33 cellular contexts compared by ENCODE assay signal in the genomic region with DNA sequence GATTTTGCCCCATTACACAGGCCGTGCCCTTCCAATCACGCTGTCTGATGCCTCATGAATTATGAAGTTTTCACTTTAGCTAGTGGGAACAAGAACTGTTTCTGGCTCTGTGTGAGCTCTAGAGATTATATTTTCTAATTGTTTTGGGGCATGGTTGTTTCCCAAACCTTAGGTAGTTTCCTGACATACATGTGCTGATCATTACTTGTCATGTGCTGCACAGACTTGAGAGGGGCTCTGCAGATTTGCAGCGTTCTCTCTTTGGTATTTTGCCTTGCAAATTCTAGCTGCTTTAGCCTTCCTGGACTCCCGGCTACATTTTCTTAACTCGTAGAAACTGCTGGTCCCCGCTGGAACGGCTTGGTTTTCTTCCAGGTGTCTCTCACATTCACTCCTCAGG.
"Had no signal": no experiment of that assay in that cellular context is flagged by ENCODE, and none has a peak within 500 bp of the region (broad histone marks: within the 10 kb centered on the region; RNA-seq: fewer than 3 reads in every experiment).

No MANE protein-coding gene starts in this region.

- FAIRE-seq: astrocyte, TTC549 had no signal

- H3K27me3 ChIP-seq: adrenal gland, body of pancreas, brain microvascular endothelial cell, breast epithelium had no signal

- H3K36me3 ChIP-seq: adrenal gland, brain microvascular endothelial cell, breast epithelium had no signal

- ATAC-seq: activated CD8-positive, alpha-beta T cell treated with anti-CD3 and anti-CD28 coated beads for 36 hours; activated naive CD4-positive, alpha-beta T cell treated with anti-CD3 and anti-CD28 coated beads, Interleukin-2, amount 50 U/mL, for 72 hours; activated T-cell treated with anti-CD3 and anti-CD28 coated beads, Interleukin-2, amount 50 U/mL, for 4 hours; activated T-cell treated with anti-CD3 and anti-CD28 coated beads, Interleukin-2, amount 50 U/mL, for 72 hours; activated T-helper 17 cell treated with anti-CD3 and anti-CD28 coated beads, Interleukin-2, amount 50 U/mL, for 72 hours; body of pancreas had no signal

- DNase-seq: activated B cell treated with CpG ODN at 0.5 μM for 24 hours; activated CD4-positive, alpha-beta memory T cell treated with anti-CD3 and anti-CD28 coated beads for 36 hours; activated CD4-positive, alpha-beta T cell treated with anti-CD3 and anti-CD28 coated beads for 4 hours; activated CD4-positive, alpha-beta T cell treated with anti-CD3 and anti-CD28 coated beads, Interleukin-2, amount 10 ng/mL, durations not matched to agents 24 days and 14 days; activated CD4-positive, alpha-beta T cell treated with anti-CD3 and anti-CD28 coated beads, Interleukin-2, amount 50 U/mL, for 1 hour; activated CD4-positive, alpha-beta T cell treated with anti-CD3 and anti-CD28 coated beads, Interleukin-2, amount 50 U/mL, for 4 hours; activated CD4-positive, CD25-positive, alpha-beta regulatory T cell treated with anti-CD3 and anti-CD28 coated beads, Interleukin-2, amount 50 U/mL, for 72 hours; activated CD8-positive, alpha-beta memory T cell treated with anti-CD3 and anti-CD28 coated beads, Interleukin-2, amount 50 U/mL, for 4 hours; activated CD8-positive, alpha-beta T cell treated with anti-CD3 and anti-CD28 coated beads for 36 hours; activated effector memory CD4-positive, alpha-beta T cell treated with anti-CD3 and anti-CD28 coated beads, Interleukin-2, amount 50 U/mL, for 16 hours; activated gamma-delta T cell treated with Interleukin-2 at 50 U/mL for 16 hours; activated naive CD4-positive, alpha-beta T cell; activated naive CD4-positive, alpha-beta T cell treated with anti-CD3 and anti-CD28 coated beads for 36 hours; activated naive CD4-positive, alpha-beta T cell treated with anti-CD3 and anti-CD28 coated beads, Interleukin-2, amount 50 U/mL, for 16 hours; activated naive CD8-positive, alpha-beta T cell treated with anti-CD3 and anti-CD28 coated beads for 36 hours; activated T-cell treated with anti-CD3 and anti-CD28 coated beads for 4 hours; activated T-cell treated with anti-CD3 and anti-CD28 coated beads, Interleukin-2, amount 50 U/mL, for 1 hour; activated T-cell treated with anti-CD3 and anti-CD28 coated beads, Interleukin-2, amount 50 U/mL, for 4 hours; activated T-cell treated with anti-CD3 and anti-CD28 coated beads, Interleukin-2, amount 50 U/mL, for 72 hours; adrenal gland; amniotic stem cell; aorta; body of pancreas; brain microvascular endothelial cell; central memory CD4-positive, alpha-beta T cell; T-helper 2 cell; T-helper 9 cell had no signal

- H3K27ac ChIP-seq: adrenal gland, body of pancreas, brain microvascular endothelial cell, breast epithelium, VCaP had no signal

- H3K9me3 ChIP-seq: adrenal gland, body of pancreas, breast epithelium had no signal

- H3K4me1 ChIP-seq: adrenal gland, body of pancreas, breast epithelium had no signal

- H3K4me3 ChIP-seq: adrenal gland, body of pancreas, breast epithelium had no signal
